ENCODE assay signal across 1 cellular context in the genomic region with DNA sequence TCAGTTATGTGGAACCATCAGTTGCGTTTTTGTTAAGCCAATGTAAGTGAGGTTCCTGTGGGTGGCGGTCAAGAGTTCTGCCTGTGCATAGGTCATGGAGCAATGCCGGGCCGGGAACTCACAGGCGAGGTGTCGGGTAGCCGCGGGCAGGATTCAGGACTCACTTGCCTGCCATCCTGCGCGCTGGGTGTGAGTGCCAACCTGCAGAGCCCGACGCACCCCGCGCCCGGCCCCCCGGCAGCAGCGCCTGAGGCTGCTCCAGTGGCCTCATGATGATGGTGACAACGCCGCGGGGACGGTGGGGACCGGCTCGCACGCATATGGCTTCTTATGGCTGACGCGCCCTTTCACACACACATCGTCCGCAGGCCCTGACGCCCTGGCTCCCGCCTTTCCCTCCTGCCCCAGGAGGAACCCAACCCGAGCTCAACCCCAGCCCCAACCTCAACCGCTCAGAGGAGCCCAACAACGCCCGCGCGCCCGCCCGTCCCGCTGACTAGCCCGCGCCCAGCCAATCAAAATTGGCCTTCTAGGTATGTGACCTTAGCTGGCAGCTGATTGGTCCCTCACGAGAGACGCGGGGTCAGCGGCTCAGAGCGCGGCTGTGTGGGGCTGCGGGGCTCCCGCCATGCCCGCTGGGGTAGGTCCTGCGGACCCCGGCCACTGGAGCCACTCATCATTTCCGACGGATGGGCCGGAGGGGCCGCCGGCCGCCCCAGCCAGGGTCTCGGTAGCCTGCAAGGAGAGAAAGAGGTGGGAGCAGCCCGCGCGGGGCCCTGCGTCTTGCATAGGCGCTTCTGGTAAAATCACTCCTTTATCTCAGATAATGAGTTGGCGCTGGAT.
A peak's percentile ranks its signal among the peaks of the same experiment; 100 is the strongest.
TF ChIP-seq lines count a peak whose summit lies in the region.

A gene with protein sequence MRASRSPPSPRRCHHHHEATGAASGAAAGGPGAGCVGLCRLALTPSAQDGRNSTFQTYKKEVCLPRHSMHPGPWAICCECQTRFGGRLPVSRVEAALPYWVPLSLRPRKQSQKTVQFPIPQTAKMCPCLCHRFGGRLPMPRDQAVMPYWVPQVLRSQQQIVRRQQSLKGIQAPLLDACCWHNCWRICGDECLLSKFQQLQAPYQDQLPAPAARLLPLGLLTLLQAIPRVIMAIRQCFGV (minus strand): TSS at position 470 of the 843 bp plus-strand sequence. CDS start 150 bp downstream, at position 320.

TF ChIP-seq in K562, 482 proteins besides CTCF, POLR2A, EP300 and RAD21 (continued from another document and continues in another):
- TF ChIP-seq, protein P1, sequence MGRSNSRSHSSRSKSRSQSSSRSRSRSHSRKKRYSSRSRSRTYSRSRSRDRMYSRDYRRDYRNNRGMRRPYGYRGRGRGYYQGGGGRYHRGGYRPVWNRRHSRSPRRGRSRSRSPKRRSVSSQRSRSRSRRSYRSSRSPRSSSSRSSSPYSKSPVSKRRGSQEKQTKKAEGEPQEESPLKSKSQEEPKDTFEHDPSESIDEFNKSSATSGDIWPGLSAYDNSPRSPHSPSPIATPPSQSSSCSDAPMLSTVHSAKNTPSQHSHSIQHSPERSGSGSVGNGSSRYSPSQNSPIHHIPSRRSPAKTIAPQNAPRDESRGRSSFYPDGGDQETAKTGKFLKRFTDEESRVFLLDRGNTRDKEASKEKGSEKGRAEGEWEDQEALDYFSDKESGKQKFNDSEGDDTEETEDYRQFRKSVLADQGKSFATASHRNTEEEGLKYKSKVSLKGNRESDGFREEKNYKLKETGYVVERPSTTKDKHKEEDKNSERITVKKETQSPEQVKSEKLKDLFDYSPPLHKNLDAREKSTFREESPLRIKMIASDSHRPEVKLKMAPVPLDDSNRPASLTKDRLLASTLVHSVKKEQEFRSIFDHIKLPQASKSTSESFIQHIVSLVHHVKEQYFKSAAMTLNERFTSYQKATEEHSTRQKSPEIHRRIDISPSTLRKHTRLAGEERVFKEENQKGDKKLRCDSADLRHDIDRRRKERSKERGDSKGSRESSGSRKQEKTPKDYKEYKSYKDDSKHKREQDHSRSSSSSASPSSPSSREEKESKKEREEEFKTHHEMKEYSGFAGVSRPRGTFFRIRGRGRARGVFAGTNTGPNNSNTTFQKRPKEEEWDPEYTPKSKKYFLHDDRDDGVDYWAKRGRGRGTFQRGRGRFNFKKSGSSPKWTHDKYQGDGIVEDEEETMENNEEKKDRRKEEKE (IDR thresholded peaks at IDR 0.05; ENCODE audit: borderline replicate concordance in 1 of 2, control insufficient read depth in 1 of 2, low read depth in 2 of 2, low read length in 1 of 2): no peak
- TF ChIP-seq ZNF121 (CRISPR knock-in tag; conservative IDR thresholded peaks at IDR 0.05) (no peak), ZNF589 (CRISPR knock-in tag; IDR thresholded peaks at IDR 0.05; ENCODE audit: low read depth) (no peak), ZNF175 (CRISPR knock-in tag; IDR thresholded peaks at IDR 0.05; ENCODE audit: low read depth) (no peak), DPF2 (IDR thresholded peaks at IDR 0.05) (peak; percentile 16), FOXK2 (conservative IDR thresholded peaks at IDR 0.05 in 1 of 2, IDR thresholded peaks at IDR 0.05 in 1 of 2; ENCODE audit: low read depth in 2 of 2) (no peak), XRCC4 (IDR thresholded peaks at IDR 0.05; ENCODE audit: extremely low read depth, insufficient read depth, insufficient read length) (no peak), HEY1 (CRISPR knock-in tag; IDR thresholded peaks at IDR 0.05; ENCODE audit: borderline replicate concordance) (no peak), MAFG (tag; conservative IDR thresholded peaks at IDR 0.05) (no peak), TGIF2 (CRISPR knock-in tag; IDR thresholded peaks at IDR 0.05) (no peak), TAF9B (IDR thresholded peaks at IDR 0.05; ENCODE audit: partially characterized antibody) (peak; percentile 85), MTA3 (IDR thresholded peaks at IDR 0.05; ENCODE audit: borderline replicate concordance) (peak; percentile 76; the same call in 1 of the 2 replicates), MEIS2 (IDR thresholded peaks at IDR 0.05; ENCODE audit: partially characterized antibody) (no peak), MYC (IDR thresholded peaks at IDR 0.05; ENCODE audit: low read depth, low read length) (peak; percentile 60), MYC (CRISPR knock-in tag; IDR thresholded peaks at IDR 0.05; ENCODE audit: borderline replicate concordance, low read depth) (peak; percentile 77; the same call in 1 of the 2 replicates), BRCA1 (IDR thresholded peaks at IDR 0.05) (no peak), BRCA1 (CRISPR knock-in tag; IDR thresholded peaks at IDR 0.05) (no peak), TAF15 (IDR thresholded peaks at IDR 0.05; ENCODE audit: low read depth, low read length) (no peak), SRSF1 (IDR thresholded peaks at IDR 0.05; ENCODE audit: low read depth, low read length) (no peak), ZNF75A (CRISPR knock-in tag; IDR thresholded peaks at IDR 0.05) (no peak), SMAD2 (IDR thresholded peaks at IDR 0.05; ENCODE audit: low read depth, low read length) (no peak), ZKSCAN3 (CRISPR knock-in tag; IDR thresholded peaks at IDR 0.05) (no peak), CSDE1 (IDR thresholded peaks at IDR 0.05) (peak in 1 of 2 experiments; percentile 24; a peak in 1 of 4 replicates), SUPT5H (IDR thresholded peaks at IDR 0.05) (peak; percentile 97), CHD2 (IDR thresholded peaks at IDR 0.05; ENCODE audit: low read depth, low read length) (peak; percentile 66), SP1 (CRISPR knock-in tag; IDR thresholded peaks at IDR 0.05) (no peak; the same call in none of the 2 replicates), CAMTA2 (CRISPR knock-in tag; conservative IDR thresholded peaks at IDR 0.05) (0 out of 2 replicates have a peak, but pooled peaks have one; percentile 74), ZNF436 (CRISPR knock-in tag; IDR thresholded peaks at IDR 0.05) (no peak), FOXM1 (IDR thresholded peaks at IDR 0.05; ENCODE audit: low read depth) (no peak), FOXM1 (CRISPR knock-in tag; IDR thresholded peaks at IDR 0.05; ENCODE audit: low read depth) (no peak)
- TF ChIP-seq, protein P2, sequence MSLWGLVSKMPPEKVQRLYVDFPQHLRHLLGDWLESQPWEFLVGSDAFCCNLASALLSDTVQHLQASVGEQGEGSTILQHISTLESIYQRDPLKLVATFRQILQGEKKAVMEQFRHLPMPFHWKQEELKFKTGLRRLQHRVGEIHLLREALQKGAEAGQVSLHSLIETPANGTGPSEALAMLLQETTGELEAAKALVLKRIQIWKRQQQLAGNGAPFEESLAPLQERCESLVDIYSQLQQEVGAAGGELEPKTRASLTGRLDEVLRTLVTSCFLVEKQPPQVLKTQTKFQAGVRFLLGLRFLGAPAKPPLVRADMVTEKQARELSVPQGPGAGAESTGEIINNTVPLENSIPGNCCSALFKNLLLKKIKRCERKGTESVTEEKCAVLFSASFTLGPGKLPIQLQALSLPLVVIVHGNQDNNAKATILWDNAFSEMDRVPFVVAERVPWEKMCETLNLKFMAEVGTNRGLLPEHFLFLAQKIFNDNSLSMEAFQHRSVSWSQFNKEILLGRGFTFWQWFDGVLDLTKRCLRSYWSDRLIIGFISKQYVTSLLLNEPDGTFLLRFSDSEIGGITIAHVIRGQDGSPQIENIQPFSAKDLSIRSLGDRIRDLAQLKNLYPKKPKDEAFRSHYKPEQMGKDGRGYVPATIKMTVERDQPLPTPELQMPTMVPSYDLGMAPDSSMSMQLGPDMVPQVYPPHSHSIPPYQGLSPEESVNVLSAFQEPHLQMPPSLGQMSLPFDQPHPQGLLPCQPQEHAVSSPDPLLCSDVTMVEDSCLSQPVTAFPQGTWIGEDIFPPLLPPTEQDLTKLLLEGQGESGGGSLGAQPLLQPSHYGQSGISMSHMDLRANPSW (CRISPR knock-in tag; IDR thresholded peaks at IDR 0.05): no peak
- TF ChIP-seq, protein P3, sequence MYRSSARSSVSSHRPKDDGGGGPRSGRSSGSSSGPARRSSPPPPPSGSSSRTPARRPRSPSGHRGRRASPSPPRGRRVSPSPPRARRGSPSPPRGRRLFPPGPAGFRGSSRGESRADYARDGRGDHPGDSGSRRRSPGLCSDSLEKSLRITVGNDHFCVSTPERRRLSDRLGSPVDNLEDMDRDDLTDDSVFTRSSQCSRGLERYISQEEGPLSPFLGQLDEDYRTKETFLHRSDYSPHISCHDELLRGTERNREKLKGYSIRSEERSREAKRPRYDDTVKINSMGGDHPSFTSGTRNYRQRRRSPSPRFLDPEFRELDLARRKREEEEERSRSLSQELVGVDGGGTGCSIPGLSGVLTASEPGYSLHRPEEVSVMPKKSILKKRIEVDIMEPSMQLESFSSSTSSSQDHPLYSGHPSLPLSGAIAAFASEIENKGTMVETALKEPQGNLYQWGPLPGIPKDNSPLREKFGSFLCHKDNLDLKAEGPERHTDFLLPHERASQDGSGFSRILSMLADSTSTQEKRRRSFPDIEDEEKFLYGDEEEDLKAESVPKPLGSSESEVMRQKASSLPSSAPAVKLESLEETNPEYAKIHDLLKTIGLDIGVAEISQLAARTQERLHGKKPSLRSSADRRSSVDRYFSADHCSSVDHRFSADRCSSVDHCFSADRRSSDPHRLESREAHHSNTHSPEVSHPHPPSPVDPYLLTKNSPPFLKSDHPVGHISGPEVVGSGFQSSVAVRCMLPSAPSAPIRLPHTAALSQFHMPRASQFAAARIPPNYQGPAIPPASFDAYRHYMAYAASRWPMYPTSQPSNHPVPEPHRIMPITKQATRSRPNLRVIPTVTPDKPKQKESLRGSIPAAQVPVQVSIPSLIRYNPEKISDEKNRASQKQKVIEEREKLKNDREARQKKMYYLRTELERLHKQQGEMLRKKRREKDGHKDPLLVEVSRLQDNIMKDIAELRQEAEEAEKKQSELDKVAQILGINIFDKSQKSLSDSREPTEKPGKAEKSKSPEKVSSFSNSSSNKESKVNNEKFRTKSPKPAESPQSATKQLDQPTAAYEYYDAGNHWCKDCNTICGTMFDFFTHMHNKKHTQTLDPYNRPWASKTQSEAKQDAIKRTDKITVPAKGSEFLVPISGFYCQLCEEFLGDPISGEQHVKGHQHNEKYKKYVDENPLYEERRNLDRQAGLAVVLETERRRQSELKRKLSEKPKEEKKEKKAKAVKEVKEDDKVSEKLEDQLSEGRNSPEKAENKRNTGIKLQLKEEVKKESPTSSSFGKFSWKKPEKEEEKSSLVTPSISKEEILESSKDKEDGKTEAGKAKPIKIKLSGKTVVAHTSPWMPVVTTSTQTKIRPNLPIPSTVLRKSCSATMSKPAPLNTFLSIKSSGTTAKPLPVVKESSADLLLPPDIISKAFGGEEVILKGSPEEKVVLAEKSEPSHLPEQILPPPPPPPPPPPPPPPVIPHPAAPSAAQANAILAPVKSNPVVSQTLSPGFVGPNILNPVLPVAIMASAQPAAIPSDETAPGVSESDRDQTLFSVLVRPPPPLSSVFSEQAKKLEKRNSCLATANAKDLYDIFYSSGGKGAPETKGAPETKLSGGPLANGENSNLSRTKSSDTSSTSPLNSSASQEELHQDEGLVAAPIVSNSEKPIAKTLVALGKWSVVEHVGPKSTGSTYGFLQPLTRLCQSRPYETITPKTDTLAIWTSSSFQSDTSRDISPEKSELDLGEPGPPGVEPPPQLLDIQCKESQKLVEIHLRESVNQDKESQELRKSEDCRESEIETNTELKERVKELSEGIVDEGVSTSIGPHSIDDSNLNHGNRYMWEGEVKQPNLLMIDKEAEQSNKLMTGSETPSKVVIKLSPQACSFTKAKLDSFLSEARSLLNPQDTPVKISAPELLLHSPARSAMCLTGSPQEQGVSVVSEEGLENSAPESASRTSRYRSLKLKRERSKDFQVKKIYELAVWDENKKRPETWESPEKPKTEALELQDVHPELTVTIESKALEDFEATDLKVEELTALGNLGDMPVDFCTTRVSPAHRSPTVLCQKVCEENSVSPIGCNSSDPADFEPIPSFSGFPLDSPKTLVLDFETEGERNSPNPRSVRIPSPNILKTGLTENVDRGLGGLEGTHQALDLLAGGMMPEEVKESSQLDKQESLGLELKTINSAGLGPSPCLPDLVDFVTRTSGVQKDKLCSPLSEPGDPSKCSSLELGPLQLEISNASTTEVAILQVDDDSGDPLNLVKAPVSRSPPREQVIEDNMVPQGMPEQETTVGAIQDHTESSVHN (IDR thresholded peaks at IDR 0.05; ENCODE audit: borderline replicate concordance in 1 of 2, low read depth in 1 of 2): 0 out of 4 replicates have a peak, but pooled peaks of 1 of the 2 experiments have one; percentile 21
- TF ChIP-seq, protein P4, sequence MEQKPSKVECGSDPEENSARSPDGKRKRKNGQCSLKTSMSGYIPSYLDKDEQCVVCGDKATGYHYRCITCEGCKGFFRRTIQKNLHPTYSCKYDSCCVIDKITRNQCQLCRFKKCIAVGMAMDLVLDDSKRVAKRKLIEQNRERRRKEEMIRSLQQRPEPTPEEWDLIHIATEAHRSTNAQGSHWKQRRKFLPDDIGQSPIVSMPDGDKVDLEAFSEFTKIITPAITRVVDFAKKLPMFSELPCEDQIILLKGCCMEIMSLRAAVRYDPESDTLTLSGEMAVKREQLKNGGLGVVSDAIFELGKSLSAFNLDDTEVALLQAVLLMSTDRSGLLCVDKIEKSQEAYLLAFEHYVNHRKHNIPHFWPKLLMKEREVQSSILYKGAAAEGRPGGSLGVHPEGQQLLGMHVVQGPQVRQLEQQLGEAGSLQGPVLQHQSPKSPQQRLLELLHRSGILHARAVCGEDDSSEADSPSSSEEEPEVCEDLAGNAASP (IDR thresholded peaks at IDR 0.05): no peak
- TF ChIP-seq, protein P5, sequence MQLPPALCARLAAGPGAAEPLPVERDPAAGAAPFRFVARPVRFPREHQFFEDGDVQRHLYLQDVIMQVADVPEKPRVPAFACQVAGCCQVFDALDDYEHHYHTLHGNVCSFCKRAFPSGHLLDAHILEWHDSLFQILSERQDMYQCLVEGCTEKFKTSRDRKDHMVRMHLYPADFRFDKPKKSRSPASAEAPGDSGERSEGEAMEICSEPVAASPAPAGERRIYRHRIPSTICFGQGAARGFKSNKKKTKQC (CRISPR knock-in tag; IDR thresholded peaks at IDR 0.05): peak; percentile 75
- TF ChIP-seq, protein P6, sequence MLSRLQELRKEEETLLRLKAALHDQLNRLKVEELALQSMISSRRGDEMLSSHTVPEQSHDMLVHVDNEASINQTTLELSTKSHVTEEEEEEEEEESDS (CRISPR knock-in tag; IDR thresholded peaks at IDR 0.05): no peak
- TF ChIP-seq, protein P7, sequence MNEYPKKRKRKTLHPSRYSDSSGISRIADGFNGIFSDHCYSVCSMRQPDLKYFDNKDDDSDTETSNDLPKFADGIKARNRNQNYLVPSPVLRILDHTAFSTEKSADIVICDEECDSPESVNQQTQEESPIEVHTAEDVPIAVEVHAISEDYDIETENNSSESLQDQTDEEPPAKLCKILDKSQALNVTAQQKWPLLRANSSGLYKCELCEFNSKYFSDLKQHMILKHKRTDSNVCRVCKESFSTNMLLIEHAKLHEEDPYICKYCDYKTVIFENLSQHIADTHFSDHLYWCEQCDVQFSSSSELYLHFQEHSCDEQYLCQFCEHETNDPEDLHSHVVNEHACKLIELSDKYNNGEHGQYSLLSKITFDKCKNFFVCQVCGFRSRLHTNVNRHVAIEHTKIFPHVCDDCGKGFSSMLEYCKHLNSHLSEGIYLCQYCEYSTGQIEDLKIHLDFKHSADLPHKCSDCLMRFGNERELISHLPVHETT (CRISPR knock-in tag; conservative IDR thresholded peaks at IDR 0.05 in 1 of 2, IDR thresholded peaks at IDR 0.05 in 1 of 2): peak in 1 of 2 experiments; percentile 52; a peak in 2 of 4 replicates
- TF ChIP-seq, protein P8, sequence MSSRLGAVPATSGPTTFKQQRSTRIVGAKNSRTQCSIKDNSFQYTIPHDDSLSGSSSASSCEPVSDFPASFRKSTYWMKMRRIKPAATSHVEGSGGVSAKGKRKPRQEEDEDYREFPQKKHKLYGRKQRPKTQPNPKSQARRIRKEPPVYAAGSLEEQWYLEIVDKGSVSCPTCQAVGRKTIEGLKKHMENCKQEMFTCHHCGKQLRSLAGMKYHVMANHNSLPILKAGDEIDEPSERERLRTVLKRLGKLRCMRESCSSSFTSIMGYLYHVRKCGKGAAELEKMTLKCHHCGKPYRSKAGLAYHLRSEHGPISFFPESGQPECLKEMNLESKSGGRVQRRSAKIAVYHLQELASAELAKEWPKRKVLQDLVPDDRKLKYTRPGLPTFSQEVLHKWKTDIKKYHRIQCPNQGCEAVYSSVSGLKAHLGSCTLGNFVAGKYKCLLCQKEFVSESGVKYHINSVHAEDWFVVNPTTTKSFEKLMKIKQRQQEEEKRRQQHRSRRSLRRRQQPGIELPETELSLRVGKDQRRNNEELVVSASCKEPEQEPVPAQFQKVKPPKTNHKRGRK (tag; IDR thresholded peaks at IDR 0.05): no peak
